In genomic region chr22:40055143-40055926, GRCh38 we compare ENCODE assay signal across 8 cellular contexts.
DNase-seq lines count a peak whose midpoint lies in the region; ATAC-seq and TF ChIP-seq lines count a peak whose summit lies in the region.

No MANE protein-coding gene starts in this region.

- H3K4me1 ChIP-seq in HCT116 (ENCODE audit: control insufficient read depth in 1 of 2, insufficient read depth in 2 of 2, low read length in 2 of 2) (peaks cover 0 to 12% of the 10 kb centered on the region in 2 experiments; a peak in 1 of 4 replicates), RWPE2 (ENCODE audit: insufficient read depth, poor library complexity, severe bottlenecking) (no peaks in the 10 kb centered on the region)

- H3K36me3 Mint-ChIP-seq in memory B cell = peaks cover 8% of the 10 kb centered on the region

- POLR2A ChIA-PET in HCT116 (lab: Charles Lee) = interaction anchor here (1.4 kb wide), 1 partner anchor 122 kb away, joined by 3 read pairs; the partner anchor contains the start of gene TNRC6B

- ATAC-seq in GM18861 (IDR thresholded peaks at IDR 0.05; ENCODE audit: unreplicated experiment) (peak; percentile 81), HCT116 (no peak), RWPE2 (ENCODE audit: low read depth) (peak; percentile 58; the same call in 2 of the 3 replicates), memory B cell (ENCODE audit: low read depth) (peak; percentile 90), GM19324 (IDR thresholded peaks at IDR 0.05; ENCODE audit: low FRiP score, unreplicated experiment) (no peak)

- TF ChIP-seq CTCF in HCT116 (IDR thresholded peaks at IDR 0.05 in 2 of 3, conservative IDR thresholded peaks at IDR 0.05 in 1 of 3; ENCODE audit: borderline replicate concordance in 1 of 3, insufficient read depth in 1 of 3, low read depth in 2 of 3, low read length in 2 of 3) (no peak), RWPE2 (IDR thresholded peaks at IDR 0.05; ENCODE audit: poor library complexity, severe bottlenecking) (no peak)

- no peak for TF ChIP-seq RAD21 in HCT116 (IDR thresholded peaks at IDR 0.05; ENCODE audit: low read depth)

- peak overlapping the region; percentile 90 for H3K27ac Mint-ChIP-seq in memory B cell

- BruUV-seq in HCT116 (replicated peaks; lab: Mats Ljungman, UMichigan) = no TSS peak

- intact Hi-C loops in HCT116 (cut with micrococcal nuclease) = no loop called here

- H3K9me3 Mint-ChIP-seq in memory B cell = no peaks in the 10 kb centered on the region

- H3K9me3 ChIP-seq in HCT116 (ENCODE audit: control insufficient read depth in 1 of 2, insufficient read depth in 1 of 2, low read depth in 1 of 2, low read length in 2 of 2) = no peaks in the 10 kb centered on the region
- no peaks in the 10 kb centered on the region for H3K9me3 ChIP-seq in RWPE2 (ENCODE audit: severe bottlenecking)

- DNase-seq in HCT116 (ENCODE audit: low read depth, low spot score) (no peak), RWPE2 (ENCODE audit: low spot score) (no peak), memory B cell (ENCODE audit: low spot score in 2 of 2) (no peak), NCI-H226 (no peak), NCI-H524 treated with DMSO at 0.1 percent for 48 hours (lab: John Stamatoyannopoulos, UW) (no peak), NCI-H2081 treated with DMSO at 0.1 percent for 48 hours (lab: John Stamatoyannopoulos, UW) (no peak)

- no peak for TF ChIP-seq POLR2A in HCT116 (IDR thresholded peaks at IDR 0.05; ENCODE audit: borderline replicate concordance, extremely low read depth, insufficient read depth, insufficient read length)

- H3K4me1 Mint-ChIP-seq in memory B cell = peaks cover 53% of the 10 kb centered on the region

- 0 out of 2 replicates have a peak overlapping the region, but pooled peaks have one; percentile 10 for H3K4me2 ChIP-seq in HCT116 (ENCODE audit: low read length)

- H3K36me3 ChIP-seq in HCT116 (ENCODE audit: control insufficient read depth in 1 of 2, insufficient read depth in 2 of 2, low read length in 2 of 2) (no peaks in the 10 kb centered on the region), RWPE2 (ENCODE audit: low read depth) (no peaks in the 10 kb centered on the region)

- no peaks in the 10 kb centered on the region for H4K20me1 ChIP-seq in HCT116 (ENCODE audit: insufficient read depth)

- no peaks in the 10 kb centered on the region for H3K27me3 Mint-ChIP-seq in memory B cell

- H3K27ac ChIP-seq in HCT116 (ENCODE audit: low read depth, low read length) = no peak overlapping the region
- H3K27ac ChIP-seq in RWPE2 (ENCODE audit: poor library complexity, severe bottlenecking) = no peak overlapping the region

- H3K4me3 ChIP-seq in HCT116 (replicated peaks in 1 of 2; ENCODE audit: low read depth in 1 of 2, low read length in 2 of 2) (no peak overlapping the region), RWPE2 (ENCODE audit: severe bottlenecking) (no peak overlapping the region)

- no peak overlapping the region for H2AFZ ChIP-seq in HCT116 (ENCODE audit: low read depth, low read length, poor library complexity, severe bottlenecking)

- H3K9me2 ChIP-seq in HCT116 (ENCODE audit: insufficient read depth) = no peaks in the 10 kb centered on the region

- RAD21 ChIA-PET in HCT116 (lab: Charles Lee; ENCODE audit: low non-redundant PET in 1 of 2, low total read pairs in 2 of 2, uncharacterized antibody in 2 of 2, unreplicated experiment in 2 of 2) = no interaction called here

- peak overlapping the region; percentile 80 for H3K4me3 Mint-ChIP-seq in memory B cell

- no peaks in the 10 kb centered on the region for H3K27me3 ChIP-seq in HCT116 (ENCODE audit: insufficient read depth, low read length)
- no peaks in the 10 kb centered on the region for H3K27me3 ChIP-seq in RWPE2 (ENCODE audit: insufficient read depth, poor library complexity, severe bottlenecking)

- no peak overlapping the region for H3K9ac ChIP-seq in HCT116 (ENCODE audit: low read length)

- H3K79me2 ChIP-seq in HCT116 (ENCODE audit: insufficient read depth, low read length) = no peaks in the 10 kb centered on the region

- CTCF ChIA-PET in HCT116 (lab: Charles Lee) = no interaction called here

TF ChIP-seq in HCT116, 20 proteins besides CTCF, POLR2A, EP300 and RAD21:
- TF ChIP-seq EGR1 (IDR thresholded peaks at IDR 0.05; ENCODE audit: low read depth) (no peak), FOSL1 (IDR thresholded peaks at IDR 0.05; ENCODE audit: low read depth) (no peak), CBX3 (IDR thresholded peaks at IDR 0.05; ENCODE audit: low read depth) (no peak), ZNF274 (IDR thresholded peaks at IDR 0.05; ENCODE audit: low read depth, low read length) (no peak), ELF1 (IDR thresholded peaks at IDR 0.05; ENCODE audit: borderline replicate concordance, low read depth) (no peak), TCF7L2 (IDR thresholded peaks at IDR 0.05; ENCODE audit: borderline replicate concordance, extremely low read depth, insufficient read depth, insufficient read length) (no peak), CEBPB (IDR thresholded peaks at IDR 0.05; ENCODE audit: low read depth) (no peak), EZH2phosphoT487 (IDR thresholded peaks at IDR 0.05; ENCODE audit: borderline replicate concordance) (no peak), SIN3A (IDR thresholded peaks at IDR 0.05; ENCODE audit: low read depth) (no peak), SRF (IDR thresholded peaks at IDR 0.05; ENCODE audit: low read depth) (no peak), ZFX (IDR thresholded peaks at IDR 0.05) (no peak), YY1 (IDR thresholded peaks at IDR 0.05; ENCODE audit: extremely low read depth, insufficient replicate concordance, low read depth, low read length) (no peak), SP1 (IDR thresholded peaks at IDR 0.05; ENCODE audit: low read depth) (no peak), ATF3 (IDR thresholded peaks at IDR 0.05) (no peak)
- TF ChIP-seq, protein P1, sequence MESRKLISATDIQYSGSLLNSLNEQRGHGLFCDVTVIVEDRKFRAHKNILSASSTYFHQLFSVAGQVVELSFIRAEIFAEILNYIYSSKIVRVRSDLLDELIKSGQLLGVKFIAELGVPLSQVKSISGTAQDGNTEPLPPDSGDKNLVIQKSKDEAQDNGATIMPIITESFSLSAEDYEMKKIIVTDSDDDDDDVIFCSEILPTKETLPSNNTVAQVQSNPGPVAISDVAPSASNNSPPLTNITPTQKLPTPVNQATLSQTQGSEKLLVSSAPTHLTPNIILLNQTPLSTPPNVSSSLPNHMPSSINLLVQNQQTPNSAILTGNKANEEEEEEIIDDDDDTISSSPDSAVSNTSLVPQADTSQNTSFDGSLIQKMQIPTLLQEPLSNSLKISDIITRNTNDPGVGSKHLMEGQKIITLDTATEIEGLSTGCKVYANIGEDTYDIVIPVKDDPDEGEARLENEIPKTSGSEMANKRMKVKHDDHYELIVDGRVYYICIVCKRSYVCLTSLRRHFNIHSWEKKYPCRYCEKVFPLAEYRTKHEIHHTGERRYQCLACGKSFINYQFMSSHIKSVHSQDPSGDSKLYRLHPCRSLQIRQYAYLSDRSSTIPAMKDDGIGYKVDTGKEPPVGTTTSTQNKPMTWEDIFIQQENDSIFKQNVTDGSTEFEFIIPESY (IDR thresholded peaks at IDR 0.05; ENCODE audit: extremely low read depth, insufficient replicate concordance, low read length) = no peak
- TF ChIP-seq, protein P2, sequence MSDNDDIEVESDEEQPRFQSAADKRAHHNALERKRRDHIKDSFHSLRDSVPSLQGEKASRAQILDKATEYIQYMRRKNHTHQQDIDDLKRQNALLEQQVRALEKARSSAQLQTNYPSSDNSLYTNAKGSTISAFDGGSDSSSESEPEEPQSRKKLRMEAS (IDR thresholded peaks at IDR 0.05) = no peak
- TF ChIP-seq, protein P3, sequence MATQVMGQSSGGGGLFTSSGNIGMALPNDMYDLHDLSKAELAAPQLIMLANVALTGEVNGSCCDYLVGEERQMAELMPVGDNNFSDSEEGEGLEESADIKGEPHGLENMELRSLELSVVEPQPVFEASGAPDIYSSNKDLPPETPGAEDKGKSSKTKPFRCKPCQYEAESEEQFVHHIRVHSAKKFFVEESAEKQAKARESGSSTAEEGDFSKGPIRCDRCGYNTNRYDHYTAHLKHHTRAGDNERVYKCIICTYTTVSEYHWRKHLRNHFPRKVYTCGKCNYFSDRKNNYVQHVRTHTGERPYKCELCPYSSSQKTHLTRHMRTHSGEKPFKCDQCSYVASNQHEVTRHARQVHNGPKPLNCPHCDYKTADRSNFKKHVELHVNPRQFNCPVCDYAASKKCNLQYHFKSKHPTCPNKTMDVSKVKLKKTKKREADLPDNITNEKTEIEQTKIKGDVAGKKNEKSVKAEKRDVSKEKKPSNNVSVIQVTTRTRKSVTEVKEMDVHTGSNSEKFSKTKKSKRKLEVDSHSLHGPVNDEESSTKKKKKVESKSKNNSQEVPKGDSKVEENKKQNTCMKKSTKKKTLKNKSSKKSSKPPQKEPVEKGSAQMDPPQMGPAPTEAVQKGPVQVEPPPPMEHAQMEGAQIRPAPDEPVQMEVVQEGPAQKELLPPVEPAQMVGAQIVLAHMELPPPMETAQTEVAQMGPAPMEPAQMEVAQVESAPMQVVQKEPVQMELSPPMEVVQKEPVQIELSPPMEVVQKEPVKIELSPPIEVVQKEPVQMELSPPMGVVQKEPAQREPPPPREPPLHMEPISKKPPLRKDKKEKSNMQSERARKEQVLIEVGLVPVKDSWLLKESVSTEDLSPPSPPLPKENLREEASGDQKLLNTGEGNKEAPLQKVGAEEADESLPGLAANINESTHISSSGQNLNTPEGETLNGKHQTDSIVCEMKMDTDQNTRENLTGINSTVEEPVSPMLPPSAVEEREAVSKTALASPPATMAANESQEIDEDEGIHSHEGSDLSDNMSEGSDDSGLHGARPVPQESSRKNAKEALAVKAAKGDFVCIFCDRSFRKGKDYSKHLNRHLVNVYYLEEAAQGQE (IDR thresholded peaks at IDR 0.05; ENCODE audit: low read depth) = no peak

Comparison
In these comparisons a context has a peak if more than half of its experiments do, and no peak if none do; other contexts are left out.
1. ATAC-seq: peak in GM18861 (single experiment), RWPE2 (single experiment) and memory B cell (single experiment); none in HCT116 (single experiment) and GM19324 (single experiment).